Comparison of ENCODE assay signal across 1 cellular context in the genomic region with DNA sequence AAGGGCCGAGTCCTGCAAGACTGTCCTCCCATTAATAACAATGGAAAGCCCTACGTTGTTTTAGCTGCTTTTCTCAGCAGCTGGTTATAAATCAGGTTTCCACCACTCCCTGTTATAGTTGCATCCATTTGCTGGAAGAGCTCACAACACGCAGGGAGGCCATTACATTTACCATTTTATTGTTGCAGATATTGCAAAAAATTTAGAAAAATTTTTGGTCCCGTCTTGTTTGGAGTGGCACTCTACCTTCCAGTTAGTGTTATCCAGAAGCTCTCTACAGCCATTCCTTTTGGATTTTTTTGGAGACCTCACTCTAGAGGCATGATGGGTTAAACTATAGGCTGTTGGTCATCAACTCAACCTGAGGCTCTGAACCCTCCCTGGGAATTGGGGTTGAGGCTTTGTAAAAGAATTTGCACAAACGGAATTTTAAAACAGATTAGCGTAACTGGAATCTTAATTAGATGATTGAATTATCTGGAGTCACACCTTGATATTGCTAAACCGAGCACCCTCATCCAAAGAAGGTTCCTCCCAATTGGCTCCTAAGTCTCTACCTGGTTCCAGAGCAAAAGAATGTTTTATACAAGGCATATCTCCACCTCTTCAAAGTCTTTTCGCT.
TF ChIP-seq lines count a peak whose summit lies in the region.

No MANE protein-coding gene starts in this region.

TF ChIP-seq in endothelial cell of umbilical vein, 7 proteins besides CTCF, POLR2A, EP300 and RAD21 (continued from another document):
- TF ChIP-seq MYC (IDR thresholded peaks at IDR 0.05; ENCODE audit: low read depth, low read length) (no peak), EZH2 (IDR thresholded peaks at IDR 0.05; ENCODE audit: borderline replicate concordance, low read depth, low read length, severe bottlenecking) (no peak), GATA2 (IDR thresholded peaks at IDR 0.05; ENCODE audit: insufficient read depth, insufficient read length, low read depth, low read length) (no peak)
